ENCODE assay signal across 9 cellular contexts in the genomic region with DNA sequence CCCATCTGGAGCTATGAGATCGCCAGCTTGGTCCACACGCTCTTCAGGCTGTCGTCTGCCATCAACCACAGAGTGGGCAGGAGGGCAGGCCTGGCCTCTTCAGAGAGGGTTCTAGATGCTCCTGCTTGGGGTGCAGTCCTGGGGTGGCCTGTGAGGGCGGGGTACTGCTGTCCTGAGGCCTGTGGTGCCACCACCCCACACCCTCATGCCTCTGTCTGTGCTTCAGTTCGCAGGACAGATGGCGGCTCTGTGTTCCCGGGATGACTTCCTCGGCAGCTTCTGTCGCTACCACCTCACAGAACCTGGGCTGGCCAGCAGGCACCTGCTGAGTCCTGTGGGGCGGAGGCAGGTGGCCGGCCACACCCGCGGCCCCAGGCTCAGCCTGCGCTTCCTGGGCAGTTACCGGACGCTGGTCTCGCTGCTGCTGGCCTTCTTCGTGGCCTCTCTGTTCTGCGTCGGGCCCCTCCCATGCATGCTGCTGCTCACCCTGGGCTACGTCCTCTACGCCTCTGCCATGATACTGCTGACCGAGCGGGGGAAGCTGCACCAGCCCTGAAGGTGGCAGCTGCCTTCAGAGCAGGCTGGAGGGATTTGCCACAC. TPM values are rescaled to one million over a fixed set of nuclear protein-coding genes. Genes with fewer than 3 reads are reported as not detected.
"Had no signal": no experiment of that assay in that cellular context is flagged by ENCODE, and none has a peak within 500 bp of the region (broad histone marks: within the 10 kb centered on the region; RNA-seq: fewer than 3 reads in every experiment).

No MANE protein-coding gene starts in this region.

RNA-seq across cellular contexts. Expression of gene TUBA3D, which starts 44.1 kb away (rescaled TPM):
- total RNA-seq: lower lobe of right lung, mammary epithelial cell, mesothelial cell of epicardium, mononuclear cell, natural killer cell, omental fat pad, sciatic nerve, transverse colon, upper lobe of left lung had no signal
